1 cellular context compared by ENCODE assay signal in the genomic region with DNA sequence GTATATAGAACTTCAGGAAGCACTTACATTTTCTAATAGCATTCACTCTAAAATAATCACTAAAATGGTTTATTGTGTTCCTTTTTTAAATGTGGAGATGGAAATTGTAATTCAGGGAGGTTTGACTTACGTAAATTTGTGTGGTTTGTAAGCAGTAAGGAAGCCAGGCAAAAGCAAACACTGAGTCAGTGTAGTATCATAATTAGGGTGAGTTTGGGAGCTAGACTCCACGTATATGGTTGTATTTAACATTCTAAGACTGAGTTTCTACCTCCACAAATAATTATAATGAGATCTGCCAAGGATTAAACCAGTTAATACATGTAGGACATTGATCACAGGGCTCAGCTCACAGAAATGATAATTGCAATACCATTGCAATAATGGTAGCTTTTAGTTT.
TF ChIP-seq lines count a peak whose summit lies in the region.

No MANE protein-coding gene starts in this region.

TF ChIP-seq in H1, 55 proteins besides CTCF, POLR2A, EP300 and RAD21 (continued from another document):
- TF ChIP-seq YY1 (IDR thresholded peaks at IDR 0.05; ENCODE audit: low read depth, low read length), result no peak
- TF ChIP-seq GTF2F1 (IDR thresholded peaks at IDR 0.05; ENCODE audit: borderline replicate concordance, low read depth, low read length), result no peak
- TF ChIP-seq EGR1 (IDR thresholded peaks at IDR 0.05; ENCODE audit: borderline replicate concordance, low read depth, low read length), result no peak
- no peak for TF ChIP-seq JUND (IDR thresholded peaks at IDR 0.05; ENCODE audit: low read length)
- no peak for TF ChIP-seq SP1 (IDR thresholded peaks at IDR 0.05; ENCODE audit: low read depth, low read length)
- TF ChIP-seq POLR2AphosphoS5 (IDR thresholded peaks at IDR 0.05; ENCODE audit: low read depth, low read length), result no peak
- no peak for TF ChIP-seq SIX5 (IDR thresholded peaks at IDR 0.05; ENCODE audit: low read depth, low read length)
- TF ChIP-seq RXRA (IDR thresholded peaks at IDR 0.05; ENCODE audit: insufficient read depth, low read depth, low read length), result no peak
- TF ChIP-seq KDM5A (IDR thresholded peaks at IDR 0.05; ENCODE audit: low read length), result no peak
